32 cellular contexts compared by ENCODE assay signal in the genomic region with DNA sequence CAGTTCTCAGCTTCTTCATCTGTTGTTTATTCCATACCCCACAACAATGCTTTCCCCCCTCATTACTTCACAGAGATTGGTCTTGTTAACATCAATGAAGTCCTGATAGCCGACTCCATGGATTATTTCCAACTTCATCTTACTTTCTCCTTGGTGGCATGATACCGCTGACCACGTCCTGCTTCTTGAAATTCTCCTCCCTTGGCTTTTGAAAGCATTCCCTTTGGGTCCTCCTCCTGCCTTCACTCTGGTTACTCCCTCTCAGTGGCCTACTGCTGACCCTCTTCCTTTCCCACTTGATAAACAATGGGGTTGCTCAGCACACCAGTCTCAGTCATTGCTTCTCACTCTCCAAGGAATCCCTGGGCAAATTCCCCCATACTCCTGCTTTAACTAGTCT.
"Had no signal": no experiment of that assay in that cellular context is flagged by ENCODE, and none has a peak within 500 bp of the region (broad histone marks: within the 10 kb centered on the region; RNA-seq: fewer than 3 reads in every experiment).

No MANE protein-coding gene starts in this region.

- H3K27me3 Mint-ChIP-seq: activated B cell treated with CpG ODN at 0.5 μM for 24 hours; activated CD8-positive, alpha-beta T cell treated with anti-CD3 and anti-CD28 coated beads for 36 hours; activated T-helper 17 cell treated with anti-CD3 and anti-CD28 coated beads, Interleukin-2, amount 50 U/mL, for 72 hours had no signal

- DNase-seq: activated B cell treated with CpG ODN at 0.5 μM for 24 hours; activated CD4-positive, alpha-beta T cell treated with anti-CD3 and anti-CD28 coated beads for 48 hours; activated CD4-positive, alpha-beta T cell treated with anti-CD3 and anti-CD28 coated beads, Interleukin-2, amount 50 U/mL, for 1 hour; activated CD4-positive, alpha-beta T cell treated with anti-CD3 and anti-CD28 coated beads, Interleukin-2, amount 50 U/mL, for 48 hours; activated CD8-positive, alpha-beta memory T cell treated with anti-CD3 and anti-CD28 coated beads for 24 hours; activated CD8-positive, alpha-beta T cell treated with anti-CD3 and anti-CD28 coated beads for 36 hours; activated effector memory CD4-positive, alpha-beta T cell treated with Interleukin-2 at 50 U/mL for 16 hours; activated gamma-delta T cell treated with Interleukin-2 at 50 U/mL for 16 hours; activated naive CD4-positive, alpha-beta T cell treated with anti-CD3 and anti-CD28 coated beads, Interleukin-2, amount 50 U/mL, for 16 hours; activated naive CD4-positive, alpha-beta T cell treated with Interleukin-2 at 50 U/mL for 16 hours; activated T-cell treated with anti-CD3 and anti-CD28 coated beads, Interleukin-2, amount 50 U/mL, for 1 hour; adrenal gland; amygdala; aorta; body of pancreas; caudate nucleus; cortex of kidney; dermis blood vessel endothelial cell; effector memory CD4-positive, alpha-beta T cell; endodermal cell; foreskin fibroblast; head of caudate nucleus; hippocampal formation; T-helper 1 cell; T-helper 17 cell; T1000; WERI-Rb-1 had no signal

- H3K9me3 Mint-ChIP-seq: activated B cell treated with CpG ODN at 0.5 μM for 24 hours; activated CD8-positive, alpha-beta T cell treated with anti-CD3 and anti-CD28 coated beads for 36 hours; activated T-helper 17 cell treated with anti-CD3 and anti-CD28 coated beads, Interleukin-2, amount 50 U/mL, for 72 hours; endodermal cell; T-helper 2 cell treated with Interferon-gamma antibody and Interleukin-4, amounts not matched to agents 5 μg/mL and 100 μg/mL, for 36 hours had no signal

- H3K4me1 ChIP-seq: adrenal gland had no signal

- H3K4me3 Mint-ChIP-seq: activated B cell treated with CpG ODN at 0.5 μM for 24 hours; activated CD8-positive, alpha-beta T cell treated with anti-CD3 and anti-CD28 coated beads for 36 hours; activated naive CD8-positive, alpha-beta T cell; activated T-helper 17 cell treated with anti-CD3 and anti-CD28 coated beads, Interleukin-2, amount 50 U/mL, for 72 hours; endodermal cell; T-helper 17 cell; T-helper 2 cell treated with Interferon-gamma antibody and Interleukin-4, amounts not matched to agents 5 μg/mL and 100 μg/mL, for 36 hours had no signal

- H3K9me3 ChIP-seq: adrenal gland, body of pancreas had no signal

- H3K4me3 ChIP-seq: adrenal gland, body of pancreas had no signal

- H3K27me3 ChIP-seq: adrenal gland, body of pancreas had no signal

- H3K36me3 ChIP-seq: adrenal gland, WERI-Rb-1 had no signal

- H3K36me3 Mint-ChIP-seq: activated naive CD8-positive, alpha-beta T cell had no signal

- ATAC-seq: activated CD4-positive, CD25-positive, alpha-beta regulatory T cell treated with anti-CD3 and anti-CD28 coated beads, Interleukin-2, amount 50 U/mL, for 24 hours; activated CD8-positive, alpha-beta T cell treated with anti-CD3 and anti-CD28 coated beads for 36 hours; activated T-helper 17 cell treated with anti-CD3 and anti-CD28 coated beads, Interleukin-2, amount 50 U/mL, for 72 hours; body of pancreas; esophagus mucosa; T-helper 17 cell had no signal

- H3K4me1 Mint-ChIP-seq: activated T-helper 17 cell treated with anti-CD3 and anti-CD28 coated beads, Interleukin-2, amount 50 U/mL, for 72 hours; T-helper 17 cell had no signal
